In the genomic region with DNA sequence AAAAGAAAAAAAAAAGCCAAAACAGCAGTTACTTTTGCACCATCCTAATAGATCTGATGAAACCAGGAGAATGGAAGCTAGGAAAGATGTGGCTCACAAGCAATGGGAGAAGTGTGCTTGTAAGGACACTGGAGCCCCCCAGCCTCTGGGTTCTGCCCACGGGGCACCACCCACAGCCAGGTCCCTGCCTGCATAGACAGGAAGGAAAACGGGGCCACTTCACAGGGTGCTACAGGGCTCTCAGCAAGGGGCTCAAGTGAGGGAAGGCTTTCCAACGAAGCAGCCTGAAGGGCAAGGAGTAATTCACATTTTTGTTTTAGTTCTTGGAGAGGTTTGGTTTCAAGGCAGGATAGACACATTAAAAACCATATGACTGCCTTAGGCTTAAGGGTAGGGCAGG, we compare ENCODE assay signal across 13 cellular contexts. TPM values are rescaled to one million over a fixed set of nuclear protein-coding genes. Genes with fewer than 3 reads are reported as not detected.
A peak's percentile ranks its signal among the peaks of the same experiment; 100 is the strongest.
DNase-seq lines count a peak whose midpoint lies in the region; ATAC-seq and TF ChIP-seq lines count a peak whose summit lies in the region.
"Had no signal": no experiment of that assay in that cellular context is flagged by ENCODE, and none has a peak within 500 bp of the region (broad histone marks: within the 10 kb centered on the region; RNA-seq: fewer than 3 reads in every experiment).

No MANE protein-coding gene starts in this region.

- no peaks in the 10 kb centered on the region for H3K9me2 ChIP-seq in Karpas-422 (replicated peaks; ENCODE audit: insufficient read depth, low read length)

- H3K4me3 Mint-ChIP-seq in activated CD4-positive, alpha-beta memory T cell treated with anti-CD3 and anti-CD28 coated beads for 36 hours: no peak overlapping the region
- no peak overlapping the region for H3K4me3 Mint-ChIP-seq in activated CD4-positive, alpha-beta memory T cell treated with anti-CD3 and anti-CD28 coated beads, Interleukin-2, amount 10 ng/mL, durations not matched to agents 7 days and 5 days
- H3K4me3 Mint-ChIP-seq in chondrocyte (ENCODE audit: unreplicated experiment): no peak overlapping the region

- H3K4me3 ChIP-seq in Karpas-422 (ENCODE audit: low read length): peak overlapping the region; percentile 61; the same call in 1 of the 2 replicates
- H3K4me3 ChIP-seq: heart right ventricle had no signal

- H3K4me1 ChIP-seq in Karpas-422 (ENCODE audit: low read length): peaks cover 98% of the 10 kb centered on the region

- POLR2A ChIA-PET in activated CD4-positive, alpha-beta memory T cell treated with anti-CD3 and anti-CD28 coated beads for 36 hours (lab: Charles Lee): interaction anchor here (1.1 to 1.5 kb wide), 2 partner anchors 10 to 14 kb away, joined by 4 to 5 read pairs; no protein-coding TSS in a partner anchor
- POLR2A ChIA-PET in activated CD4-positive, alpha-beta memory T cell treated with anti-CD3 and anti-CD28 coated beads, Interleukin-2, amount 10 ng/mL, durations not matched to agents 7 days and 5 days (lab: Charles Lee): interaction anchor here (2.3 kb wide), 1 partner anchor 11 kb away, joined by 7 read pairs; no protein-coding TSS in a partner anchor

- H3K27me3 Mint-ChIP-seq in activated CD4-positive, alpha-beta memory T cell treated with anti-CD3 and anti-CD28 coated beads for 36 hours: no peaks in the 10 kb centered on the region
- no peaks in the 10 kb centered on the region for H3K27me3 Mint-ChIP-seq in activated CD4-positive, alpha-beta memory T cell treated with anti-CD3 and anti-CD28 coated beads, Interleukin-2, amount 10 ng/mL, durations not matched to agents 7 days and 5 days
- H3K27me3 Mint-ChIP-seq in chondrocyte (ENCODE audit: low read depth): no peaks in the 10 kb centered on the region

- peaks cover 61% of the 10 kb centered on the region for H4K20me1 ChIP-seq in Karpas-422 (ENCODE audit: insufficient read depth, low read depth, low read length)

- H3K36me3 ChIP-seq in Karpas-422 (ENCODE audit: insufficient read depth, low read length): no peaks in the 10 kb centered on the region
- H3K36me3 ChIP-seq: heart right ventricle had no signal

- H3K9me3 Mint-ChIP-seq in activated CD4-positive, alpha-beta memory T cell treated with anti-CD3 and anti-CD28 coated beads for 36 hours: no peaks in the 10 kb centered on the region
- no peaks in the 10 kb centered on the region for H3K9me3 Mint-ChIP-seq in activated CD4-positive, alpha-beta memory T cell treated with anti-CD3 and anti-CD28 coated beads, Interleukin-2, amount 10 ng/mL, durations not matched to agents 7 days and 5 days
- no peaks in the 10 kb centered on the region for H3K9me3 Mint-ChIP-seq in chondrocyte (ENCODE audit: low read depth)

- CTCF ChIA-PET in activated CD4-positive, alpha-beta memory T cell treated with anti-CD3 and anti-CD28 coated beads for 36 hours (lab: Charles Lee): no interaction called here
- CTCF ChIA-PET in activated CD4-positive, alpha-beta memory T cell treated with anti-CD3 and anti-CD28 coated beads, Interleukin-2, amount 10 ng/mL, durations not matched to agents 7 days and 5 days (lab: Charles Lee): interaction anchor here (0.7 kb wide), 1 partner anchor 8 kb away, joined by 3 read pairs; no protein-coding TSS in a partner anchor

- peak overlapping the region; percentile 79 for H3K27ac ChIP-seq in Karpas-422 (ENCODE audit: low read length)

- no peak overlapping the region for H2AFZ ChIP-seq in Karpas-422 (ENCODE audit: low read length)

- H3K27me3 ChIP-seq in Karpas-422 (ENCODE audit: low read length): no peaks in the 10 kb centered on the region
- H3K27me3 ChIP-seq: heart right ventricle had no signal

- DNase-seq in activated CD4-positive, alpha-beta memory T cell treated with anti-CD3 and anti-CD28 coated beads for 36 hours: no peak
- DNase-seq in activated CD4-positive, alpha-beta memory T cell treated with anti-CD3 and anti-CD28 coated beads, Interleukin-2, amount 10 ng/mL, durations not matched to agents 7 days and 5 days: no peak
- no peak for DNase-seq in Karpas-422
- peak; percentile 1 for DNase-seq in chondrocyte (ENCODE audit: low spot score)
- peak; percentile 47 for DNase-seq in posterior vena cava (ENCODE audit: low spot score)
- no peak for DNase-seq in omental fat pad (ENCODE audit: low spot score)
- DNase-seq in DMS53 treated with DMSO at 0.1 percent for 48 hours (lab: John Stamatoyannopoulos, UW; ENCODE audit: unreplicated experiment): no peak
- DNase-seq: heart right ventricle, NCI-H1105, NCI-H226, substantia nigra had no signal

- peak overlapping the region; percentile 46 for H3K9ac ChIP-seq in Karpas-422 (ENCODE audit: low read length)

- peaks cover 94% of the 10 kb centered on the region for H3K4me1 Mint-ChIP-seq in activated CD4-positive, alpha-beta memory T cell treated with anti-CD3 and anti-CD28 coated beads for 36 hours (ENCODE audit: low read depth)
- peaks cover 95% of the 10 kb centered on the region for H3K4me1 Mint-ChIP-seq in activated CD4-positive, alpha-beta memory T cell treated with anti-CD3 and anti-CD28 coated beads, Interleukin-2, amount 10 ng/mL, durations not matched to agents 7 days and 5 days
- peaks cover 92% of the 10 kb centered on the region for H3K4me1 Mint-ChIP-seq in chondrocyte (ENCODE audit: low read depth)

- H3K36me3 Mint-ChIP-seq in activated CD4-positive, alpha-beta memory T cell treated with anti-CD3 and anti-CD28 coated beads for 36 hours: no peaks in the 10 kb centered on the region
- H3K36me3 Mint-ChIP-seq in activated CD4-positive, alpha-beta memory T cell treated with anti-CD3 and anti-CD28 coated beads, Interleukin-2, amount 10 ng/mL, durations not matched to agents 7 days and 5 days (ENCODE audit: low read depth): peaks cover 7% of the 10 kb centered on the region
- no peaks in the 10 kb centered on the region for H3K36me3 Mint-ChIP-seq in chondrocyte (ENCODE audit: low read depth)

- ATAC-seq in HG02571 (IDR thresholded peaks at IDR 0.05; ENCODE audit: unreplicated experiment) (no peak), omental fat pad (ENCODE audit: low FRiP score) (no peak)
- ATAC-seq: heart right ventricle had no signal

- peaks cover 96% of the 10 kb centered on the region for H3K79me2 ChIP-seq in Karpas-422 (ENCODE audit: low read length)

- H3K9me3 ChIP-seq in Karpas-422 (ENCODE audit: low read length): no peaks in the 10 kb centered on the region
- H3K9me3 ChIP-seq: heart right ventricle had no signal

- TF ChIP-seq CTCF in chondrocyte (IDR thresholded peaks at IDR 0.05) (no peak), omental fat pad (IDR thresholded peaks at IDR 0.05) (no peak)

- H3K27ac Mint-ChIP-seq in activated CD4-positive, alpha-beta memory T cell treated with anti-CD3 and anti-CD28 coated beads for 36 hours: peak overlapping the region; percentile 54
- no peak overlapping the region for H3K27ac Mint-ChIP-seq in activated CD4-positive, alpha-beta memory T cell treated with anti-CD3 and anti-CD28 coated beads, Interleukin-2, amount 10 ng/mL, durations not matched to agents 7 days and 5 days
- H3K27ac Mint-ChIP-seq in chondrocyte (ENCODE audit: unreplicated experiment): peak overlapping the region; percentile 61

- peak overlapping the region; percentile 88 for H3K4me2 ChIP-seq in Karpas-422 (ENCODE audit: low read depth, low read length, poor library complexity, severe bottlenecking)

- intact Hi-C loops in activated CD4-positive, alpha-beta memory T cell treated with anti-CD3 and anti-CD28 coated beads for 36 hours (cut with micrococcal nuclease): no loop called here
- intact Hi-C loops in posterior vena cava (cut with DNase I): loop anchor here in 1 of 2 donors (1.0 kb wide), 1 partner anchor 37 kb away; no protein-coding TSS in a partner anchor

RNA-seq across cellular contexts. Expression of gene BRD4, which starts 42.7 kb away (rescaled TPM):
- 100 to 1,000 TPM in 1 of 2 experiments, 10 to 100 TPM in 1; 94.5 to 103 TPM for total RNA-seq in activated CD4-positive, alpha-beta memory T cell treated with anti-CD3 and anti-CD28 coated beads for 36 hours
- 100 to 1,000 TPM; 103 to 110 TPM for total RNA-seq in activated CD4-positive, alpha-beta memory T cell treated with anti-CD3 and anti-CD28 coated beads, Interleukin-2, amount 10 ng/mL, durations not matched to agents 7 days and 5 days
- 41.4 and 58.6 TPM in 2 replicates for total RNA-seq in Karpas-422 (2014; rRNA removed; shearing (Covaris generic); ENCODE audit: low replicate concordance)
- total RNA-seq in chondrocyte (83.8 to 108 TPM (median 104 TPM) in 3 replicates), posterior vena cava (10 to 100 TPM; 77.5 to 89.6 TPM), omental fat pad (10 to 100 TPM; 22.6 to 49.1 (median 30.1) TPM)

RNA-seq across cellular contexts. Expression of gene EPHX3, which starts 57.4 kb away (rescaled TPM):
- not detected for total RNA-seq in activated CD4-positive, alpha-beta memory T cell treated with anti-CD3 and anti-CD28 coated beads for 36 hours
- under 1 TPM in 1 of 2 experiments, not detected in 1; 0.20 TPM for total RNA-seq in activated CD4-positive, alpha-beta memory T cell treated with anti-CD3 and anti-CD28 coated beads, Interleukin-2, amount 10 ng/mL, durations not matched to agents 7 days and 5 days
- total RNA-seq in Karpas-422 (2014; rRNA removed; shearing (Covaris generic); ENCODE audit: low replicate concordance): 0.11 and 1.6 TPM in 2 replicates
- 0.15 to 0.38 TPM in 2 of 3 replicates, not detected in the other for total RNA-seq in chondrocyte
- under 1 TPM; 0.48 to 0.51 TPM for total RNA-seq in posterior vena cava
- under 1 TPM in 1 of 4 donors, not detected in 3; 0.84 TPM for total RNA-seq in omental fat pad
- total RNA-seq: SK-MEL-5 had no signal

Comparison
In these comparisons a context has a peak if more than half of its experiments do, and no peak if none do; other contexts are left out.
1. DNase-seq: peak in chondrocyte (single experiment) and posterior vena cava (single experiment); none in activated CD4-positive, alpha-beta memory T cell treated with anti-CD3 and anti-CD28 coated beads for 36 hours (single experiment), activated CD4-positive, alpha-beta memory T cell treated with anti-CD3 and anti-CD28 coated beads, Interleukin-2, amount 10 ng/mL, durations not matched to agents 7 days and 5 days (single experiment), Karpas-422 (single experiment), omental fat pad (single experiment) and DMS53 treated with DMSO at 0.1 percent for 48 hours (single experiment).